24 cellular contexts compared by ENCODE assay signal in genomic region chr12:68157295-68157871, GRCh38. TPM values are rescaled to one million over a fixed set of nuclear protein-coding genes. Genes with fewer than 3 reads are reported as not detected.
A peak's percentile ranks its signal among the peaks of the same experiment; 100 is the strongest.
DNase-seq lines count a peak whose midpoint lies in the region; ATAC-seq and TF ChIP-seq lines count a peak whose summit lies in the region.
"Had no signal": no experiment of that assay in that cellular context is flagged by ENCODE, and none has a peak within 500 bp of the region (broad histone marks: within the 10 kb centered on the region; RNA-seq: fewer than 3 reads in every experiment).

No MANE protein-coding gene starts in this region.

- CTCF ChIA-PET in CD8-positive, alpha-beta T cell (lab: Charles Lee) = interaction anchor here (0.9 to 3.8 kb wide), 14 partner anchors 9 to 116 kb away, joined by 3 to 30 read pairs (median 8); no protein-coding TSS in a partner anchor
- CTCF ChIA-PET in activated CD8-positive, alpha-beta T cell treated with anti-CD3 and anti-CD28 coated beads for 36 hours (lab: Charles Lee) = interaction anchor here (0.8 to 5.0 kb wide), 28 partner anchors 11 to 364 kb away, joined by 3 to 107 read pairs (median 10); no protein-coding TSS in a partner anchor

- peaks cover 42% of the 10 kb centered on the region for H3K4me1 Mint-ChIP-seq in CD8-positive, alpha-beta T cell (ENCODE audit: low read depth)
- H3K4me1 Mint-ChIP-seq in activated CD8-positive, alpha-beta T cell treated with anti-CD3 and anti-CD28 coated beads for 36 hours (ENCODE audit: low read depth) = peaks cover 55% of the 10 kb centered on the region

- intact Hi-C loops in CD8-positive, alpha-beta T cell (cut with DNase I, micrococcal nuclease) = loop anchor here (2.0 to 5.0 kb wide), 4 partner anchors 39 to 800 kb away; no protein-coding TSS in a partner anchor
- intact Hi-C loops in activated CD8-positive, alpha-beta T cell treated with anti-CD3 and anti-CD28 coated beads for 36 hours (cut with micrococcal nuclease) = loop anchor here (5.0 kb wide), 1 partner anchor 115 kb away; no protein-coding TSS in a partner anchor
- intact Hi-C loops in posterior cingulate gyrus (cut with DNase I) = no loop called here

- no peaks in the 10 kb centered on the region for H3K9me3 Mint-ChIP-seq in CD8-positive, alpha-beta T cell
- H3K9me3 Mint-ChIP-seq in activated CD8-positive, alpha-beta T cell treated with anti-CD3 and anti-CD28 coated beads for 36 hours = no peaks in the 10 kb centered on the region

- no peaks in the 10 kb centered on the region for H3K4me1 ChIP-seq in CD8-positive, alpha-beta T cell (ENCODE audit: insufficient read depth, low read length)
- H3K4me1 ChIP-seq: A549, BLaER1, parathyroid adenoma, vagina had no signal

- no peak overlapping the region for H3K27ac ChIP-seq in CD8-positive, alpha-beta T cell (ENCODE audit: low read depth, low read length)
- H3K27ac ChIP-seq: A549, BLaER1, brain microvascular endothelial cell, parathyroid adenoma, vagina had no signal

- H3K27me3 Mint-ChIP-seq in CD8-positive, alpha-beta T cell (ENCODE audit: low read depth) = no peaks in the 10 kb centered on the region
- H3K27me3 Mint-ChIP-seq in activated CD8-positive, alpha-beta T cell treated with anti-CD3 and anti-CD28 coated beads for 36 hours = no peaks in the 10 kb centered on the region

- H3K9me3 ChIP-seq in CD8-positive, alpha-beta T cell (ENCODE audit: low read length) = no peaks in the 10 kb centered on the region
- H3K9me3 ChIP-seq: A549, BLaER1, vagina had no signal

- H3K4me3 Mint-ChIP-seq in CD8-positive, alpha-beta T cell = peak overlapping the region; percentile 54
- H3K4me3 Mint-ChIP-seq in activated CD8-positive, alpha-beta T cell treated with anti-CD3 and anti-CD28 coated beads for 36 hours = peak overlapping the region; percentile 82

- POLR2A ChIA-PET in CD8-positive, alpha-beta T cell (lab: Charles Lee) = interaction anchor here (0.5 to 1.7 kb wide), 8 partner anchors 11 to 500 kb away, joined by 3 to 7 read pairs (median 4); partner anchors contain the start of gene IFNG-AS1
- POLR2A ChIA-PET in activated CD8-positive, alpha-beta T cell treated with anti-CD3 and anti-CD28 coated beads for 36 hours (lab: Charles Lee) = interaction anchor here (0.6 to 1.8 kb wide), 9 partner anchors 11 to 455 kb away, joined by 3 to 11 read pairs (median 3); no protein-coding TSS in a partner anchor

- no peaks in the 10 kb centered on the region for H3K27me3 ChIP-seq in CD8-positive, alpha-beta T cell (ENCODE audit: insufficient read depth, low read length)
- H3K27me3 ChIP-seq: BLaER1, vagina had no signal

- H3K36me3 ChIP-seq in CD8-positive, alpha-beta T cell (ENCODE audit: insufficient read depth, low read length) = no peaks in the 10 kb centered on the region
- H3K36me3 ChIP-seq: BLaER1, brain microvascular endothelial cell, vagina had no signal

- H3K27ac Mint-ChIP-seq in CD8-positive, alpha-beta T cell = peak overlapping the region; percentile 4
- peak overlapping the region; percentile 83 for H3K27ac Mint-ChIP-seq in activated CD8-positive, alpha-beta T cell treated with anti-CD3 and anti-CD28 coated beads for 36 hours

- no peak overlapping the region for H3K4me3 ChIP-seq in CD8-positive, alpha-beta T cell (ENCODE audit: low read depth, low read length)
- H3K4me3 ChIP-seq in epithelial cell of esophagus (ENCODE audit: low read length) = no peak overlapping the region
- H3K4me3 ChIP-seq: A549, BLaER1, lung, vagina had no signal

- no peaks in the 10 kb centered on the region for H3K36me3 Mint-ChIP-seq in CD8-positive, alpha-beta T cell
- peaks cover 26% of the 10 kb centered on the region for H3K36me3 Mint-ChIP-seq in activated CD8-positive, alpha-beta T cell treated with anti-CD3 and anti-CD28 coated beads for 36 hours (ENCODE audit: low read depth)

- ATAC-seq in CD8-positive, alpha-beta T cell = no peak
- ATAC-seq in activated CD8-positive, alpha-beta T cell treated with anti-CD3 and anti-CD28 coated beads for 36 hours = peak; percentile 48
- no peak for ATAC-seq in omental fat pad (ENCODE audit: low FRiP score)
- ATAC-seq in GM18520 (IDR thresholded peaks at IDR 0.05; ENCODE audit: unreplicated experiment) = no peak
- ATAC-seq: A549 had no signal

- no peak for TF ChIP-seq CTCF in CD8-positive, alpha-beta T cell (IDR thresholded peaks at IDR 0.05)
- no peak for TF ChIP-seq CTCF in activated CD8-positive, alpha-beta T cell treated with anti-CD3 and anti-CD28 coated beads for 36 hours (IDR thresholded peaks at IDR 0.05)
- no peak for TF ChIP-seq CTCF in epithelial cell of esophagus (IDR thresholded peaks at IDR 0.05; ENCODE audit: insufficient read depth, low read depth, low read length, missing control alignments)
- no peak for TF ChIP-seq CTCF in omental fat pad (IDR thresholded peaks at IDR 0.05)

- peak; percentile 31 for DNase-seq in activated CD4-positive, alpha-beta T cell treated with anti-CD3 and anti-CD28 coated beads for 48 hours
- no peak for DNase-seq in activated CD4-positive, alpha-beta T cell treated with anti-CD3 and anti-CD28 coated beads, Interleukin-2, amount 50 U/mL, for 4 hours
- no peak for DNase-seq in CD8-positive, alpha-beta T cell
- peak; percentile 53 for DNase-seq in activated CD8-positive, alpha-beta T cell treated with anti-CD3 and anti-CD28 coated beads for 36 hours
- DNase-seq in epithelial cell of esophagus (ENCODE audit: low read depth) = peak; percentile 54
- DNase-seq in posterior cingulate gyrus = no peak
- DNase-seq in omental fat pad (ENCODE audit: low spot score) = no peak
- DNase-seq: brain microvascular endothelial cell, foreskin fibroblast, GOT3, hippocampal formation, islet precursor cell, Karpas-422, NCI-H1105 treated with DMSO at 0.1 percent for 48 hours, NCI-H510A treated with DMSO at 0.1 percent for 48 hours, SW 1271 had no signal

RNA-seq across cellular contexts. Expression of gene IFNG, which starts 2.2 kb away (rescaled TPM):
- total RNA-seq in CD8-positive, alpha-beta T cell = 1 to 10 TPM; 8.9 to 9.9 TPM
- 10 to 100 TPM; 42.7 to 43.6 TPM for total RNA-seq in activated CD8-positive, alpha-beta T cell treated with anti-CD3 and anti-CD28 coated beads for 36 hours
- not detected for total RNA-seq in omental fat pad
- total RNA-seq: G401, skeletal muscle tissue, vagina had no signal

Comparison
In these comparisons a context has a peak if more than half of its experiments do, and no peak if none do; other contexts are left out.
1. DNase-seq: peak in activated CD4-positive, alpha-beta T cell treated with anti-CD3 and anti-CD28 coated beads for 48 hours (single experiment), activated CD8-positive, alpha-beta T cell treated with anti-CD3 and anti-CD28 coated beads for 36 hours (single experiment) and epithelial cell of esophagus (single experiment); none in activated CD4-positive, alpha-beta T cell treated with anti-CD3 and anti-CD28 coated beads, Interleukin-2, amount 50 U/mL, for 4 hours (0 of 2), CD8-positive, alpha-beta T cell (0 of 7), posterior cingulate gyrus (0 of 10) and omental fat pad (single experiment).
2. RNA of gene IFNG, which starts 2.2 kb away (total RNA-seq): 42.7 to 43.6 TPM in activated CD8-positive, alpha-beta T cell treated with anti-CD3 and anti-CD28 coated beads for 36 hours and 8.9 to 9.9 TPM in CD8-positive, alpha-beta T cell; not detected in omental fat pad; every median in the first group is over 4 times any median in the second.